13 cellular contexts compared by ENCODE assay signal in the genomic region with DNA sequence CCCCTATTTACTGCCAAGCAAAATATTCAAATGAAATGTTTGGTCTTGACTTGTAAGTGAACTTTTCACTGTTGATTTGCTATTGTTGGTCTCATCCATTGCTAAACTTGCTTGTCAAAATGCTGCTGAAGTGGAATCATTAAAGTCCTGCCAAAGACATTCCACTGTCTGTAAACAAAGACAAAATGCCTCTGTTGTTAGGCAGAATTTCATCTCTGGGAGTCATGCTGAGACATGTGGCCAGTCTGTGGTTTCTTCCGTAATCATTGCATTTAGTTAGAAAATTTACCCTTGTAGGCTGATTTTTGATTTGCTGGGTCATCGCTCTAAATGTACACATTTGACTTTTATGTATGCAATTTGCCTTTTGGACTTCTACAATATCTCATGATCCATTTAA.
DNase-seq lines count a peak whose midpoint lies in the region; ATAC-seq and TF ChIP-seq lines count a peak whose summit lies in the region.
"Had no signal": no experiment of that assay in that cellular context is flagged by ENCODE, and none has a peak within 500 bp of the region (broad histone marks: within the 10 kb centered on the region; RNA-seq: fewer than 3 reads in every experiment).

No MANE protein-coding gene starts in this region.

- H3K27me3 Mint-ChIP-seq in mesothelial cell of epicardium (ENCODE audit: low read depth), result no peaks in the 10 kb centered on the region
- H3K27me3 Mint-ChIP-seq in CD8-positive, alpha-beta T cell (ENCODE audit: low read depth), result no peaks in the 10 kb centered on the region
- H3K27me3 Mint-ChIP-seq: natural killer cell treated with Interleukin-12 subunit alpha and Interleukin-12 subunit beta and Interleukin-15 and Interleukin-18, amount 100 ng/mL, for 72 hours had no signal

- POLR2A ChIA-PET in CD8-positive, alpha-beta T cell (lab: Charles Lee), result no interaction called here

- intact Hi-C loops in CD8-positive, alpha-beta T cell (cut with DNase I, micrococcal nuclease), result no loop called here

- no peak overlapping the region for H3K4me3 Mint-ChIP-seq in mesothelial cell of epicardium
- no peak overlapping the region for H3K4me3 Mint-ChIP-seq in CD8-positive, alpha-beta T cell
- H3K4me3 Mint-ChIP-seq: natural killer cell treated with Interleukin-12 subunit alpha and Interleukin-12 subunit beta and Interleukin-15 and Interleukin-18, amount 100 ng/mL, for 72 hours had no signal

- DNase-seq in COLO829 (ENCODE audit: low spot score) (peak; percentile 73), M059J (ENCODE audit: low read depth) (peak; percentile 95), epidermal melanocyte (ENCODE audit: insufficient read length, low spot score) (peak; percentile 71), mesothelial cell of epicardium (ENCODE audit: low spot score in 2 of 2, unreplicated experiment in 2 of 2) (no peak), NCI-H345 (lab: John Stamatoyannopoulos, UW) (no peak), NCI-H1930 (lab: John Stamatoyannopoulos, UW) (no peak), NCI-H2029 treated with DMSO at 0.1 percent for 48 hours (lab: John Stamatoyannopoulos, UW) (no peak)
- no peak for DNase-seq in CD8-positive, alpha-beta T cell
- DNase-seq: Caco-2, head of caudate nucleus had no signal

- peaks cover 2% of the 10 kb centered on the region for H3K36me3 Mint-ChIP-seq in mesothelial cell of epicardium
- no peaks in the 10 kb centered on the region for H3K36me3 Mint-ChIP-seq in CD8-positive, alpha-beta T cell
- H3K36me3 Mint-ChIP-seq: natural killer cell treated with Interleukin-12 subunit alpha and Interleukin-12 subunit beta and Interleukin-15 and Interleukin-18, amount 100 ng/mL, for 72 hours had no signal

- H3K9me3 ChIP-seq in CD8-positive, alpha-beta T cell (ENCODE audit: low read length), result no peaks in the 10 kb centered on the region
- H3K9me3 ChIP-seq: Caco-2 had no signal

- no peaks in the 10 kb centered on the region for H3K36me3 ChIP-seq in CD8-positive, alpha-beta T cell (ENCODE audit: insufficient read depth, low read length)

- CTCF ChIA-PET in CD8-positive, alpha-beta T cell (lab: Charles Lee), result no interaction called here

- peak overlapping the region; percentile 88 for H3K27ac Mint-ChIP-seq in mesothelial cell of epicardium
- no peak overlapping the region for H3K27ac Mint-ChIP-seq in CD8-positive, alpha-beta T cell
- H3K27ac Mint-ChIP-seq: natural killer cell treated with Interleukin-12 subunit alpha and Interleukin-12 subunit beta and Interleukin-15 and Interleukin-18, amount 100 ng/mL, for 72 hours had no signal

- peaks cover 25% of the 10 kb centered on the region for H3K4me1 Mint-ChIP-seq in mesothelial cell of epicardium
- H3K4me1 Mint-ChIP-seq in CD8-positive, alpha-beta T cell (ENCODE audit: low read depth), result no peaks in the 10 kb centered on the region

- H3K27me3 ChIP-seq in CD8-positive, alpha-beta T cell (ENCODE audit: insufficient read depth, low read length), result no peaks in the 10 kb centered on the region

- no peaks in the 10 kb centered on the region for H3K9me3 Mint-ChIP-seq in mesothelial cell of epicardium
- H3K9me3 Mint-ChIP-seq in CD8-positive, alpha-beta T cell, result no peaks in the 10 kb centered on the region
- H3K9me3 Mint-ChIP-seq: natural killer cell treated with Interleukin-12 subunit alpha and Interleukin-12 subunit beta and Interleukin-15 and Interleukin-18, amount 100 ng/mL, for 72 hours had no signal

- no peak for ATAC-seq in CD8-positive, alpha-beta T cell
- ATAC-seq: activated CD4-positive, CD25-positive, alpha-beta regulatory T cell treated with anti-CD3 and anti-CD28 coated beads, Interleukin-2, amount 50 U/mL, for 24 hours; K562; natural killer cell treated with Interleukin-12 subunit alpha and Interleukin-12 subunit beta and Interleukin-15 and Interleukin-18, amount 100 ng/mL, for 72 hours had no signal

- no peak overlapping the region for H3K27ac ChIP-seq in CD8-positive, alpha-beta T cell (ENCODE audit: low read depth, low read length)

- no peak for TF ChIP-seq CTCF in mesothelial cell of epicardium (IDR thresholded peaks at IDR 0.05; ENCODE audit: unreplicated experiment)
- TF ChIP-seq CTCF in CD8-positive, alpha-beta T cell (IDR thresholded peaks at IDR 0.05), result no peak

- H3K4me1 ChIP-seq in CD8-positive, alpha-beta T cell (ENCODE audit: insufficient read depth, low read length), result no peaks in the 10 kb centered on the region
- H3K4me1 ChIP-seq: Caco-2 had no signal

- no peak overlapping the region for H3K4me3 ChIP-seq in CD8-positive, alpha-beta T cell (ENCODE audit: low read depth, low read length)
- H3K4me3 ChIP-seq: K562 had no signal

Comparison
In these comparisons a context has a peak if more than half of its experiments do, and no peak if none do; other contexts are left out.
1. DNase-seq: peak in COLO829 (single experiment), M059J (single experiment) and epidermal melanocyte (single experiment); none in mesothelial cell of epicardium (0 of 2), CD8-positive, alpha-beta T cell (0 of 7), NCI-H345 (single experiment), NCI-H1930 (0 of 2) and NCI-H2029 treated with DMSO at 0.1 percent for 48 hours (single experiment).